In the genomic region with DNA sequence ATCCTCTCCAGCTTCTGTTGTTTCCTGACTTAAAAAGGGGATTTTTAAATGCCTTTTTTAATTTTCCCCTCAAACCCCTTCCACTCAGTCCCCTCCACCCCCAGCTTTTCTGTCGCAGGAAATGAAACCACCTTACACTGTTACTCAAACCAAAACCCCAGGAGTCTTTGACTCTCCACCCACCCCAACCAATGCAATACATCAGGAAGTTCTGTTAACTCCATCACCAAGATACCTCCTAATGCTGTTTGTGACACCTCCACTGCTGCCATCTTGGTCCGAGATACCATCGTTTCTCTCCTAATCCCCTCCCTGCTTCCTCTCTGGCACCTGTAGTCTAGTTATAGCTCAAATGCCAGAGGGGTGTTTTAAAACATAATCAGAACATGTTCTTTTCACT, we compare ENCODE assay signal across 11 cellular contexts. TPM values are rescaled to one million over a fixed set of nuclear protein-coding genes. Genes with fewer than 3 reads are reported as not detected.
A peak's percentile ranks its signal among the peaks of the same experiment; 100 is the strongest.
DNase-seq lines count a peak whose midpoint lies in the region; ATAC-seq and TF ChIP-seq lines count a peak whose summit lies in the region.
"Had no signal": no experiment of that assay in that cellular context is flagged by ENCODE, and none has a peak within 500 bp of the region (broad histone marks: within the 10 kb centered on the region; RNA-seq: fewer than 3 reads in every experiment).

No MANE protein-coding gene starts in this region.

- no peak overlapping the region for H3K4me3 ChIP-seq in CD4-positive, alpha-beta memory T cell (ENCODE audit: low read length in 2 of 2)
- H3K4me3 ChIP-seq: transverse colon had no signal

- no peaks in the 10 kb centered on the region for H3K9me3 ChIP-seq in CD4-positive, alpha-beta memory T cell (ENCODE audit: control insufficient read depth in 1 of 2, low read length in 2 of 2)
- H3K9me3 ChIP-seq: transverse colon had no signal

- no peaks in the 10 kb centered on the region for H3K27me3 Mint-ChIP-seq in CD4-positive, alpha-beta memory T cell

- POLR2A ChIA-PET in CD4-positive, alpha-beta memory T cell (lab: Charles Lee; ENCODE audit: partially characterized antibody) = no interaction called here

- H3K4me1 ChIP-seq in CD4-positive, alpha-beta memory T cell (ENCODE audit: insufficient read depth, low read length) = peaks cover 3% of the 10 kb centered on the region

- DNase-seq in GM10266 (ENCODE audit: extremely low spot score) (peak; percentile 45), NCI-H2107 (lab: John Stamatoyannopoulos, UW) (no peak), dermis blood vessel endothelial cell (no peak), inferior parietal cortex (ENCODE audit: extremely low spot score) (no peak)
- DNase-seq in activated naive CD4-positive, alpha-beta T cell treated with anti-CD3 and anti-CD28 coated beads, Interleukin-2, amount 50 U/mL, for 16 hours = peak; percentile 43
- DNase-seq in CD4-positive, alpha-beta memory T cell = no peak
- DNase-seq: anterior cingulate cortex, KBM-7, transverse colon had no signal

- CTCF ChIA-PET in CD4-positive, alpha-beta memory T cell (lab: Charles Lee; ENCODE audit: partially characterized antibody) = interaction anchor here (0.6 kb wide), 1 partner anchor 199 kb away, joined by 3 read pairs; no protein-coding TSS in a partner anchor

- no peaks in the 10 kb centered on the region for H3K36me3 Mint-ChIP-seq in CD4-positive, alpha-beta memory T cell

- ATAC-seq in GM19395 (IDR thresholded peaks at IDR 0.05; ENCODE audit: unreplicated experiment) (peak; percentile 99), HG03108 (IDR thresholded peaks at IDR 0.05; ENCODE audit: unreplicated experiment) (peak; percentile 91)

- H3K9me3 Mint-ChIP-seq in CD4-positive, alpha-beta memory T cell = no peaks in the 10 kb centered on the region

- no peak for TF ChIP-seq CTCF in GM10266 (IDR thresholded peaks at IDR 0.05; ENCODE audit: control insufficient read depth, insufficient read depth, low read depth, missing control alignments)

- intact Hi-C loops in CD4-positive, alpha-beta memory T cell (cut with micrococcal nuclease) = no loop called here

- no peak overlapping the region for H3K27ac ChIP-seq in CD4-positive, alpha-beta memory T cell (ENCODE audit: low read depth, low read length)
- H3K27ac ChIP-seq: transverse colon had no signal

- H3K27me3 ChIP-seq in CD4-positive, alpha-beta memory T cell (ENCODE audit: insufficient read depth, low read length) = no peaks in the 10 kb centered on the region
- H3K27me3 ChIP-seq: transverse colon had no signal

- no peaks in the 10 kb centered on the region for H3K36me3 ChIP-seq in CD4-positive, alpha-beta memory T cell (ENCODE audit: insufficient read depth, low read length)
- H3K36me3 ChIP-seq: transverse colon had no signal

- peaks cover 0 to 7% (median 4%) of the 10 kb centered on the region in 4 donors for H3K4me1 Mint-ChIP-seq in CD4-positive, alpha-beta memory T cell

- H3K4me3 Mint-ChIP-seq in CD4-positive, alpha-beta memory T cell = no peak overlapping the region

- no peak overlapping the region for H3K27ac Mint-ChIP-seq in CD4-positive, alpha-beta memory T cell

RNA-seq across cellular contexts. Expression of a gene that starts 25.4 kb away (rescaled TPM):
- total RNA-seq in CD4-positive, alpha-beta memory T cell = 1 to 10 TPM; 2.0 to 3.1 TPM
- 1 to 10 TPM; 1.3 to 2.5 TPM for polyA plus RNA-seq in CD4-positive, alpha-beta memory T cell
- 2.2 and 4.7 TPM in 2 replicates for total RNA-seq in dermis blood vessel endothelial cell

Comparison
In these comparisons a context has a peak if more than half of its experiments do, and no peak if none do; other contexts are left out.
1. DNase-seq: peak in GM10266 (single experiment) and activated naive CD4-positive, alpha-beta T cell treated with anti-CD3 and anti-CD28 coated beads, Interleukin-2, amount 50 U/mL, for 16 hours (single experiment); none in CD4-positive, alpha-beta memory T cell (0 of 5), NCI-H2107 (single experiment), dermis blood vessel endothelial cell (single experiment) and inferior parietal cortex (single experiment).